ENCODE assay signal across 1 cellular context in genomic region chr7:73702665-73703064, GRCh38.
TF ChIP-seq lines count a peak whose summit lies in the region.

No MANE protein-coding gene starts in this region.

TF ChIP-seq in K562, 482 proteins besides CTCF, POLR2A, EP300 and RAD21:
- no peak for TF ChIP-seq HDGF (IDR thresholded peaks at IDR 0.05)
- peak; percentile 53 for TF ChIP-seq POLR2G (IDR thresholded peaks at IDR 0.05; ENCODE audit: low read depth, low read length)
- no peak for TF ChIP-seq NR2C1 (IDR thresholded peaks at IDR 0.05)
- TF ChIP-seq NR2C1 (tag; IDR thresholded peaks at IDR 0.05): no peak
- TF ChIP-seq, protein P1, sequence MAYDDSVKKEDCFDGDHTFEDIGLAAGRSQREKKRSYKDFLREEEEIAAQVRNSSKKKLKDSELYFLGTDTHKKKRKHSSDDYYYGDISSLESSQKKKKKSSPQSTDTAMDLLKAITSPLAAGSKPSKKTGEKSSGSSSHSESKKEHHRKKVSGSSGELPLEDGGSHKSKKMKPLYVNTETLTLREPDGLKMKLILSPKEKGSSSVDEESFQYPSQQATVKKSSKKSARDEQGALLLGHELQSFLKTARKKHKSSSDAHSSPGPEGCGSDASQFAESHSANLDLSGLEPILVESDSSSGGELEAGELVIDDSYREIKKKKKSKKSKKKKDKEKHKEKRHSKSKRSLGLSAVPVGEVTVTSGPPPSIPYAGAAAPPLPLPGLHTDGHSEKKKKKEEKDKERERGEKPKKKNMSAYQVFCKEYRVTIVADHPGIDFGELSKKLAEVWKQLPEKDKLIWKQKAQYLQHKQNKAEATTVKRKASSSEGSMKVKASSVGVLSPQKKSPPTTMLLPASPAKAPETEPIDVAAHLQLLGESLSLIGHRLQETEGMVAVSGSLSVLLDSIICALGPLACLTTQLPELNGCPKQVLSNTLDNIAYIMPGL (CRISPR knock-in tag; IDR thresholded peaks at IDR 0.05): no peak
- TF ChIP-seq SOX6 (IDR thresholded peaks at IDR 0.05): no peak
- no peak for TF ChIP-seq NFXL1 (CRISPR knock-in tag; IDR thresholded peaks at IDR 0.05)
